Comparison of ENCODE assay signal across 25 cellular contexts in genomic region chr5:155008669-155009068, GRCh38. TPM values are rescaled to one million over a fixed set of nuclear protein-coding genes. Genes with fewer than 3 reads are reported as not detected.
"Had no signal": no experiment of that assay in that cellular context is flagged by ENCODE, and none has a peak within 500 bp of the region (broad histone marks: within the 10 kb centered on the region; RNA-seq: fewer than 3 reads in every experiment).

No MANE protein-coding gene starts in this region.

- H3K9me3 Mint-ChIP-seq: activated CD4-positive, alpha-beta T cell treated with anti-CD3 and anti-CD28 coated beads, Interleukin-2, amount 10 ng/mL, durations not matched to agents 24 days and 14 days; activated CD8-positive, alpha-beta T cell treated with anti-CD3 and anti-CD28 coated beads for 36 hours; activated T-helper 17 cell treated with anti-CD3 and anti-CD28 coated beads, Interleukin-2, amount 50 U/mL, for 72 hours; natural killer cell had no signal

- FAIRE-seq: keratinocyte had no signal

- DNase-seq: activated CD4-positive, alpha-beta T cell treated with anti-CD3 and anti-CD28 coated beads, Interleukin-2, amount 10 ng/mL, durations not matched to agents 24 days and 14 days; activated CD4-positive, CD25-positive, alpha-beta regulatory T cell; activated CD8-positive, alpha-beta T cell treated with anti-CD3 and anti-CD28 coated beads for 36 hours; activated naive CD4-positive, alpha-beta T cell treated with Interleukin-2 at 50 U/mL for 16 hours; activated T-cell treated with anti-CD3 and anti-CD28 coated beads, Interleukin-2, amount 50 U/mL, for 1 hour; aorta; cortex of kidney; effector CD4-positive, alpha-beta T cell; hippocampal formation; natural killer cell; spleen; stimulated activated CD4-positive, alpha-beta T cell treated with anti-CD3 and anti-CD28 coated beads, Interleukin-4, amount 100 ng/mL, for 4 hours; T-helper 1 cell; T-helper 9 cell; testis; upper lobe of left lung had no signal

- H3K27me3 ChIP-seq: breast epithelium, esophagus muscularis mucosa, neutrophil, testis, upper lobe of left lung had no signal

- H3K36me3 Mint-ChIP-seq: natural killer cell; stimulated activated memory B cell treated with anti-CD40 and anti-IgM and Interleukin-4, amounts not matched to agents 10 μg/mL and 1 μg/mL and 100 μg/mL, for 72 hours had no signal

- H3K36me3 ChIP-seq: breast epithelium, esophagus muscularis mucosa, neutrophil, spleen, upper lobe of left lung had no signal

- ATAC-seq: activated CD8-positive, alpha-beta T cell treated with anti-CD3 and anti-CD28 coated beads for 36 hours; activated T-helper 17 cell treated with anti-CD3 and anti-CD28 coated beads, Interleukin-2, amount 50 U/mL, for 72 hours; left lobe of liver; natural killer cell; sciatic nerve; stimulated activated memory B cell treated with anti-CD40 and anti-IgM and Interleukin-4, amounts not matched to agents 10 μg/mL and 1 μg/mL and 100 μg/mL, for 72 hours had no signal

- H3K27ac Mint-ChIP-seq: activated CD4-positive, alpha-beta T cell treated with anti-CD3 and anti-CD28 coated beads, Interleukin-2, amount 10 ng/mL, durations not matched to agents 24 days and 14 days; activated CD8-positive, alpha-beta T cell treated with anti-CD3 and anti-CD28 coated beads for 36 hours; activated T-helper 17 cell treated with anti-CD3 and anti-CD28 coated beads, Interleukin-2, amount 50 U/mL, for 72 hours; natural killer cell; stimulated activated memory B cell treated with anti-CD40 and anti-IgM and Interleukin-4, amounts not matched to agents 10 μg/mL and 1 μg/mL and 100 μg/mL, for 72 hours had no signal

- H3K27ac ChIP-seq: breast epithelium, esophagus muscularis mucosa, neutrophil, spleen, testis, upper lobe of left lung had no signal

- H3K4me3 ChIP-seq: breast epithelium, esophagus muscularis mucosa, lung, spleen, testis, upper lobe of left lung had no signal

- H3K4me3 Mint-ChIP-seq: activated CD4-positive, alpha-beta T cell treated with anti-CD3 and anti-CD28 coated beads, Interleukin-2, amount 10 ng/mL, durations not matched to agents 24 days and 14 days; activated CD8-positive, alpha-beta T cell treated with anti-CD3 and anti-CD28 coated beads for 36 hours; activated T-helper 17 cell treated with anti-CD3 and anti-CD28 coated beads, Interleukin-2, amount 50 U/mL, for 72 hours; natural killer cell; stimulated activated memory B cell treated with anti-CD40 and anti-IgM and Interleukin-4, amounts not matched to agents 10 μg/mL and 1 μg/mL and 100 μg/mL, for 72 hours had no signal

- H3K4me1 ChIP-seq: breast epithelium, esophagus muscularis mucosa, spleen, testis, upper lobe of left lung had no signal

- H3K4me1 Mint-ChIP-seq: activated CD4-positive, alpha-beta T cell treated with anti-CD3 and anti-CD28 coated beads, Interleukin-2, amount 10 ng/mL, durations not matched to agents 24 days and 14 days; activated T-helper 17 cell treated with anti-CD3 and anti-CD28 coated beads, Interleukin-2, amount 50 U/mL, for 72 hours; natural killer cell; stimulated activated memory B cell treated with anti-CD40 and anti-IgM and Interleukin-4, amounts not matched to agents 10 μg/mL and 1 μg/mL and 100 μg/mL, for 72 hours had no signal

- H3K9me3 ChIP-seq: breast epithelium, esophagus muscularis mucosa, neutrophil, testis, upper lobe of left lung had no signal

RNA-seq across cellular contexts. Expression of gene KIF4B, which starts 4.9 kb away (rescaled TPM):
- total RNA-seq: activated CD4-positive, alpha-beta T cell treated with anti-CD3 and anti-CD28 coated beads, Interleukin-2, amount 10 ng/mL, durations not matched to agents 24 days and 14 days; breast epithelium; left lobe of liver; lung; natural killer cell; sciatic nerve had no signal
- polyA plus RNA-seq: aorta, keratinocyte, spleen had no signal
